Comparison of ENCODE assay signal across 22 cellular contexts in the genomic region with DNA sequence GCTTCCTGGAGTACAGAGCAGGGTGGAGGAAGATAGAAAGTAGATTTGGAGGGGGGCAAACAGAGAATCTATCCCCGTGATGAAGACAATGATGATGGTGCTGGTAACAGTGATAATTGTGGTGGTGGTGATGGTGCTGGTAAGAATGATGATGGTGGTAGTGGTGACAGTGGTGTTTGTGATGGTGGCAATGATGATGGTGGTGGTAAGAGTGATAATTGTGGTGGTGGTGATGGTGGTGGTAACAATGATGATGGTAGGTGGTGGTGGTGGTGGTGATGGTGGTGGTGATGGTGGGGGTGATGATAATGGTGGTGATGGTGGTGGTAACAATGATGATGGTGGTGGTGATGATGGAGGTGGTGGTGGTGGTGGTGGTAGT.
DNase-seq lines count a peak whose midpoint lies in the region; ATAC-seq, FAIRE-seq and TF ChIP-seq lines count a peak whose summit lies in the region.
"Had no signal": no experiment of that assay in that cellular context is flagged by ENCODE, and none has a peak within 500 bp of the region (broad histone marks: within the 10 kb centered on the region; RNA-seq: fewer than 3 reads in every experiment).

No MANE protein-coding gene starts in this region.

- H3K4me3 ChIP-seq in HepG2 (replicated peaks in 1 of 3; ENCODE audit: insufficient read depth in 1 of 3, low read depth in 2 of 3, low read length in 3 of 3) (no peak overlapping the region), right lobe of liver (no peak overlapping the region), esophagus muscularis mucosa (no peak overlapping the region), trophoblast cell (ENCODE audit: low read depth, low read length) (peak overlapping the region; percentile 44), WERI-Rb-1 (ENCODE audit: low read depth, low read length) (no peak overlapping the region)
- H3K4me3 ChIP-seq: A549; BLaER1 treated with 17β-estradiol and CSF1 and Interleukin-3, amounts not matched to agents 10 nM and 100 nM had no signal

- intact Hi-C loops in HepG2 (cut with micrococcal nuclease; ENCODE audit: unreplicated experiment), result no loop called here
- intact Hi-C loops in right lobe of liver (cut with DNase I), result no loop called here
- intact Hi-C loops in esophagus muscularis mucosa (cut with DNase I), result no loop called here

- no peaks in the 10 kb centered on the region for H3K36me3 ChIP-seq in HepG2 (replicated peaks in 1 of 2; ENCODE audit: control insufficient read depth in 1 of 2, insufficient read depth in 2 of 2, low read length in 2 of 2)
- no peaks in the 10 kb centered on the region for H3K36me3 ChIP-seq in right lobe of liver
- H3K36me3 ChIP-seq in esophagus muscularis mucosa, result no peaks in the 10 kb centered on the region
- H3K36me3 ChIP-seq in trophoblast cell (ENCODE audit: control insufficient read depth in 1 of 2, insufficient read depth in 2 of 2, low read length in 2 of 2), result no peaks in the 10 kb centered on the region
- no peaks in the 10 kb centered on the region for H3K36me3 ChIP-seq in WERI-Rb-1
- H3K36me3 ChIP-seq: BLaER1 treated with 17β-estradiol and CSF1 and Interleukin-3, amounts not matched to agents 10 nM and 100 nM had no signal

- H3K79me2 ChIP-seq in HepG2 (ENCODE audit: insufficient read depth, low read length) (no peaks in the 10 kb centered on the region), trophoblast cell (ENCODE audit: control insufficient read depth, insufficient read depth, low read length, poor library complexity) (no peaks in the 10 kb centered on the region)

- H3K23ac ChIP-seq in trophoblast cell (ENCODE audit: low read length), result no peak overlapping the region

- H2AK5ac ChIP-seq in trophoblast cell (ENCODE audit: low read length), result no peak overlapping the region

- no peak for TF ChIP-seq EP300 in HepG2 (IDR thresholded peaks at IDR 0.05; ENCODE audit: low read depth in 2 of 2, low read length in 2 of 2)
- TF ChIP-seq EP300 in HepG2 (CRISPR knock-in tag; IDR thresholded peaks at IDR 0.05; ENCODE audit: borderline replicate concordance), result no peak
- TF ChIP-seq EP300 in esophagus muscularis mucosa (IDR thresholded peaks at IDR 0.05), result no peak

- CTCF ChIA-PET in HepG2 (lab: Yijun Ruan, JAX; ENCODE audit: low intra/inter-chr PET ratio, low total read pairs), result no interaction called here

- 3% methylated on average over 1 of the region's 1 CpG for WGBS in HepG2 (ENCODE audit: low lambda C conversion rate)
- 63% methylated on average over 1 of the region's 1 CpG for WGBS in right lobe of liver (ENCODE audit: insufficient coverage, low coverage, low lambda C conversion rate, missing lambda C conversion rate)
- WGBS in esophagus muscularis mucosa, result 97% methylated on average over 1 of the region's 1 CpG
- WGBS in trophoblast cell (ENCODE audit: extremely low coverage, insufficient coverage, insufficient read length), result no CpG with 5 or more reads among the region's 1 CpG

- no peak overlapping the region for H4K8ac ChIP-seq in trophoblast cell (ENCODE audit: low read depth, low read length)

- ATAC-seq in HepG2 (no peak), right lobe of liver (no peak)
- ATAC-seq: A549; CD8-positive, alpha-beta T cell had no signal

- no peak overlapping the region for H3K9ac ChIP-seq in HepG2 (ENCODE audit: insufficient read depth, low read depth, low read length)
- H3K9ac ChIP-seq in trophoblast cell (ENCODE audit: low read length), result no peak overlapping the region
- H3K9ac ChIP-seq: BLaER1 treated with 17β-estradiol and CSF1 and Interleukin-3, amounts not matched to agents 10 nM and 100 nM had no signal

- H2AFZ ChIP-seq in HepG2 (ENCODE audit: low read length) (no peak overlapping the region), trophoblast cell (ENCODE audit: insufficient read depth, low read length, poor library complexity) (no peak overlapping the region)

- no peaks in the 10 kb centered on the region for H3K79me1 ChIP-seq in trophoblast cell (ENCODE audit: low read length)

- H2BK5ac ChIP-seq in trophoblast cell (ENCODE audit: low read depth, low read length, poor library complexity), result no peak overlapping the region

- no TSS peak for BruUV-seq in HepG2 (replicated peaks; lab: Mats Ljungman, UMichigan)

- no peak for DNase-seq in HepG2 (ENCODE audit: low spot score)
- DNase-seq in right lobe of liver, result no peak
- DNase-seq in esophagus muscularis mucosa (ENCODE audit: extremely low spot score), result peak; percentile 68
- DNase-seq in trophoblast cell, result no peak
- no peak for DNase-seq in WERI-Rb-1
- DNase-seq in SIG-M5 treated with dmso at 0.1 percent for 504 hours (lab: John Stamatoyannopoulos, UW; ENCODE audit: unreplicated experiment), result no peak
- no peak for DNase-seq in cortex of kidney (lab: John Stamatoyannopoulos, UW)
- DNase-seq: AML-193; Caco-2; Calu3; CD4-positive, alpha-beta T cell; CD8-positive, alpha-beta T cell; DMS79 treated with DMSO at 0.1 percent for 48 hours; GF-D8 had no signal

- no peak overlapping the region for H3K18ac ChIP-seq in trophoblast cell (ENCODE audit: low read length)

- TF ChIP-seq CTCF in HepG2 (CRISPR knock-in tag; IDR thresholded peaks at IDR 0.05) (no peak), right lobe of liver (IDR thresholded peaks at IDR 0.05) (no peak), esophagus muscularis mucosa (IDR thresholded peaks at IDR 0.05) (no peak), WERI-Rb-1 (IDR thresholded peaks at IDR 0.05; ENCODE audit: low read depth, low read length) (no peak)

- H4K91ac ChIP-seq in trophoblast cell (ENCODE audit: low read depth, low read length), result no peak overlapping the region

- POLR2A ChIA-PET in HepG2 (lab: Yijun Ruan, JAX), result no interaction called here

- no peak overlapping the region for H3K4ac ChIP-seq in trophoblast cell (ENCODE audit: low read depth, low read length)

- FAIRE-seq in HepG2 (lab: Jason Lieb, UNC), result no peak
- FAIRE-seq: A549, D721Med, G401.6, GM12891, GM19239 had no signal

- H3K14ac ChIP-seq in trophoblast cell (ENCODE audit: low read length), result no peak overlapping the region

- TF ChIP-seq RAD21 in HepG2 (CRISPR knock-in tag; IDR thresholded peaks at IDR 0.05), result no peak

- H3K27me3 ChIP-seq in HepG2 (ENCODE audit: control insufficient read depth in 1 of 2, insufficient read depth in 2 of 2, low read length in 2 of 2) (no peaks in the 10 kb centered on the region), right lobe of liver (no peaks in the 10 kb centered on the region), esophagus muscularis mucosa (no peaks in the 10 kb centered on the region), trophoblast cell (ENCODE audit: insufficient read depth, low read length) (no peaks in the 10 kb centered on the region), WERI-Rb-1 (ENCODE audit: insufficient read depth, low read depth, severe bottlenecking) (no peaks in the 10 kb centered on the region)
- H3K27me3 ChIP-seq: BLaER1 treated with 17β-estradiol and CSF1 and Interleukin-3, amounts not matched to agents 10 nM and 100 nM had no signal

- H2BK12ac ChIP-seq in trophoblast cell (ENCODE audit: low read length), result no peak overlapping the region

- H4K12ac ChIP-seq in trophoblast cell (ENCODE audit: low read depth, low read length), result no peak overlapping the region

- no peaks in the 10 kb centered on the region for H3K4me1 ChIP-seq in HepG2 (ENCODE audit: insufficient read depth, low read length)
- no peaks in the 10 kb centered on the region for H3K4me1 ChIP-seq in right lobe of liver
- H3K4me1 ChIP-seq in esophagus muscularis mucosa, result no peaks in the 10 kb centered on the region
- H3K4me1 ChIP-seq in trophoblast cell (ENCODE audit: control insufficient read depth in 1 of 2, insufficient read depth in 2 of 2, low read length in 2 of 2), result no peaks in the 10 kb centered on the region
- H3K4me1 ChIP-seq: A549, Caco-2 had no signal

- no peak overlapping the region for H2BK120ac ChIP-seq in trophoblast cell (ENCODE audit: insufficient read depth, low read length, poor library complexity)

- H3K9me3 ChIP-seq in HepG2 (ENCODE audit: low read length) (peaks cover 98% of the 10 kb centered on the region), right lobe of liver (no peaks in the 10 kb centered on the region), esophagus muscularis mucosa (no peaks in the 10 kb centered on the region), trophoblast cell (ENCODE audit: insufficient read depth, low read depth, low read length) (no peaks in the 10 kb centered on the region), WERI-Rb-1 (ENCODE audit: severe bottlenecking) (no peaks in the 10 kb centered on the region)
- H3K9me3 ChIP-seq: Caco-2 had no signal

- in situ Hi-C loops in HepG2 (cut with HindIII; ENCODE audit: extremely low pct_ligation_motif_present, low pct_unique_long_range_greater_than_20kb), result no loop called here

- no peak for TF ChIP-seq POLR2A in HepG2 (IDR thresholded peaks at IDR 0.05; ENCODE audit: insufficient read depth in 1 of 2, low read depth in 2 of 2, low read length in 2 of 2)
- TF ChIP-seq POLR2A in right lobe of liver (IDR thresholded peaks at IDR 0.05), result no peak
- TF ChIP-seq POLR2A in esophagus muscularis mucosa (IDR thresholded peaks at IDR 0.05; ENCODE audit: low read depth), result no peak

- no peaks in the 10 kb centered on the region for H4K20me1 ChIP-seq in HepG2 (ENCODE audit: insufficient read depth, low read length)
- H4K20me1 ChIP-seq: BLaER1 treated with 17β-estradiol and CSF1 and Interleukin-3, amounts not matched to agents 10 nM and 100 nM had no signal

- H3K4me2 ChIP-seq in HepG2 (ENCODE audit: low read depth, low read length), result no peak overlapping the region
- H3K4me2 ChIP-seq in trophoblast cell (ENCODE audit: low read length), result no peak overlapping the region
- H3K4me2 ChIP-seq: A549; BLaER1 treated with 17β-estradiol and CSF1 and Interleukin-3, amounts not matched to agents 10 nM and 100 nM had no signal

- H3K27ac ChIP-seq in HepG2 (ENCODE audit: extremely low read length, insufficient read depth, low read length), result no peak overlapping the region
- H3K27ac ChIP-seq in right lobe of liver, result no peak overlapping the region
- H3K27ac ChIP-seq in esophagus muscularis mucosa (replicated peaks in 1 of 4), result no peak overlapping the region
- no peak overlapping the region for H3K27ac ChIP-seq in trophoblast cell (ENCODE audit: low read depth, low read length)
- no peak overlapping the region for H3K27ac ChIP-seq in WERI-Rb-1
- H3K27ac ChIP-seq: 22Rv1; A549; BLaER1 treated with 17β-estradiol and CSF1 and Interleukin-3, amounts not matched to agents 10 nM and 100 nM; C4-2B had no signal

TF ChIP-seq in HepG2, 621 proteins besides CTCF, POLR2A, EP300 and RAD21:
- TF ChIP-seq FOXK2 (IDR thresholded peaks at IDR 0.05) (no peak), ZNF780A (CRISPR knock-in tag; IDR thresholded peaks at IDR 0.05) (no peak), HOXA9 (CRISPR knock-in tag; IDR thresholded peaks at IDR 0.05; ENCODE audit: borderline replicate concordance) (no peak), NFIC (IDR thresholded peaks at IDR 0.05; ENCODE audit: low read length) (no peak), CREB1 (IDR thresholded peaks at IDR 0.05) (peak; percentile 57; the same call in 1 of the 2 replicates), CREB1 (CRISPR knock-in tag; IDR thresholded peaks at IDR 0.05) (no peak)
TF ChIP-seq in HepG2: peak in this region for 1.
